ENCODE assay signal across 8 cellular contexts in the genomic region with DNA sequence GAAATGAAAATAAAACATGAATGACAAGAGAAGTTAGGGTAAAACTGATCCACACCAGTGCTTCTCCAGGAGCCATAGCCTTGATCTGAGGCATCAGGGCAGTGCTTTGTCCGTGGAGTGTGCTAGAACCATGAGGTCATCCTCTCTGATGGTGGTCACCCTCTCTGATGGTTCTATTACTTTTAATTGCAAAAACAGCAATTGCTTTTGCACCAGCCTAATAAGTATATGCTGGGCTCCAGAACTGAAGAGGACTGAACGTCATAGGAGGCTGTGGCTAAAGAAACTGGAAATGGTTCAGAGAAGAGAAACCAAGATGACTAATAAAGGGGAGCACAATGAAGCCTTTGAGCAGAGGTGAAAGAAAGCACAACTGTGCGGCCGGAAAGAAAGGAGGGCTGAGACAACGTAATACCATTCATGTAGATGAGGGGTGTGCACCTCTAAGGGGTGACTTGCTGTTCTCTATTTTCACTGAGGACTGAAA. TPM values are rescaled to one million over a fixed set of nuclear protein-coding genes. Genes with fewer than 3 reads are reported as not detected.
DNase-seq lines count a peak whose midpoint lies in the region; ATAC-seq and TF ChIP-seq lines count a peak whose summit lies in the region.

No MANE protein-coding gene starts in this region.

- peak overlapping the region; percentile 39 for H3K27ac ChIP-seq in substantia nigra (ENCODE audit: low read depth, low read length, poor library complexity, severe bottlenecking)

- H3K27me3 Mint-ChIP-seq in Calu3 (ENCODE audit: unreplicated experiment) = no peaks in the 10 kb centered on the region

- CTCF ChIA-PET in Calu3 (lab: Charles Lee) = no interaction called here

- H3K36me3 Mint-ChIP-seq in Calu3 (ENCODE audit: insufficient read depth, unreplicated experiment) = no peaks in the 10 kb centered on the region

- ATAC-seq in GM21423 (IDR thresholded peaks at IDR 0.05; ENCODE audit: unreplicated experiment) = peak; percentile 96
- peak; percentile 45 for ATAC-seq in left colon

- DNase-seq in Calu3 (peak; percentile 67), HT1080 (ENCODE audit: low read depth) (peak; percentile 98), left colon (peak in 1 of 2 donors; percentile 35), substantia nigra (lab: John Stamatoyannopoulos, UW) (peak in 28 of 49 donors; percentile 2 to 65 (median 20)), DMS53 treated with DMSO at 0.1 percent for 48 hours (lab: John Stamatoyannopoulos, UW; ENCODE audit: unreplicated experiment) (no peak), NCI-H69 (lab: John Stamatoyannopoulos, UW) (no peak)
- DNase-seq in activated T-cell treated with anti-CD3 and anti-CD28 coated beads, Interleukin-2, amount 50 U/mL, for 48 hours = peak; percentile 58 to 60

- BruUV-seq in Calu3 (replicated peaks; lab: Mats Ljungman, UMichigan) = no TSS peak

- H3K4me3 Mint-ChIP-seq in Calu3 (ENCODE audit: low read depth, unreplicated experiment) = peak overlapping the region; percentile 40

- H3K9me3 Mint-ChIP-seq in Calu3 (ENCODE audit: low read depth, unreplicated experiment) = peaks cover 3% of the 10 kb centered on the region

- TF ChIP-seq CTCF in Calu3 (IDR thresholded peaks at IDR 0.05; ENCODE audit: unreplicated experiment) = no peak

- H3K4me1 Mint-ChIP-seq in Calu3 (ENCODE audit: low read depth, unreplicated experiment) = peaks cover 18% of the 10 kb centered on the region

- intact Hi-C loops in Calu3 (cut with micrococcal nuclease; ENCODE audit: unreplicated experiment) (no loop called here), left colon (cut with DNase I, micrococcal nuclease) (no loop called here)

- peak overlapping the region; percentile 91 for H3K27ac Mint-ChIP-seq in Calu3 (ENCODE audit: unreplicated experiment)

RNA-seq across cellular contexts. Expression of a gene that starts 17.0 kb away (rescaled TPM):
- total RNA-seq in Calu3 (2022) = 23.3 and 26.4 TPM in 2 replicates
- 10.0 and 16.3 TPM in 2 replicates for total RNA-seq in HT1080 (2014; rRNA removed; shearing (Covaris generic))
- polyA plus RNA-seq in HT1080 (2015; cell fraction: cytosol; rRNA removed) = 18.1 and 19.7 TPM in 2 replicates
- 16.9 and 17.0 TPM in 2 replicates for polyA plus RNA-seq in HT1080 (2015; cell fraction: nucleus; rRNA removed)
- 1 to 10 TPM; 1.4 to 5.4 TPM for total RNA-seq in left colon

Comparison
In these comparisons a context has a peak if more than half of its experiments do, and no peak if none do; other contexts are left out.
1. DNase-seq: peak in Calu3 (single experiment), HT1080 (single experiment), activated T-cell treated with anti-CD3 and anti-CD28 coated beads, Interleukin-2, amount 50 U/mL, for 48 hours (2 of 2) and substantia nigra (28 of 49); none in DMS53 treated with DMSO at 0.1 percent for 48 hours (single experiment) and NCI-H69 (single experiment).